Comparison of ENCODE assay signal across 13 cellular contexts in genomic region chr2:215983581-215984351, GRCh38.
DNase-seq lines count a peak whose midpoint lies in the region; ATAC-seq, FAIRE-seq and TF ChIP-seq lines count a peak whose summit lies in the region.
"Had no signal": no experiment of that assay in that cellular context is flagged by ENCODE, and none has a peak within 500 bp of the region (broad histone marks: within the 10 kb centered on the region; RNA-seq: fewer than 3 reads in every experiment).

No MANE protein-coding gene starts in this region.

- H3K27ac ChIP-seq in RWPE2 (ENCODE audit: poor library complexity, severe bottlenecking): peak overlapping the region; percentile 66
- H3K27ac ChIP-seq: dorsolateral prefrontal cortex, thoracic aorta had no signal

- H3K4me3 ChIP-seq in RWPE2 (ENCODE audit: severe bottlenecking): no peak overlapping the region
- H3K4me3 ChIP-seq: dorsolateral prefrontal cortex, thoracic aorta had no signal

- no peak for DNase-seq in D721Med (ENCODE audit: insufficient read length, low spot score)
- DNase-seq in RWPE2 (ENCODE audit: low spot score): no peak
- DNase-seq in DMS153 treated with DMSO at 0.1 percent for 48 hours (lab: John Stamatoyannopoulos, UW; ENCODE audit: unreplicated experiment): no peak
- no peak for DNase-seq in GF-D8 (lab: John Stamatoyannopoulos, UW)
- no peak for DNase-seq in GM03348 (ENCODE audit: low spot score)
- DNase-seq: activated gamma-delta T cell treated with Interleukin-2 at 50 U/mL for 16 hours; dorsolateral prefrontal cortex; naive thymus-derived CD4-positive, alpha-beta T cell; NCI-H446 treated with DMSO at 0.1 percent for 48 hours had no signal

- FAIRE-seq in D721Med (lab: Jason Lieb, UNC): peak; percentile 55

- H3K9me3 ChIP-seq in RWPE2 (ENCODE audit: severe bottlenecking): no peaks in the 10 kb centered on the region
- H3K9me3 ChIP-seq: thoracic aorta had no signal

- H3K27me3 ChIP-seq in RWPE2 (ENCODE audit: insufficient read depth, poor library complexity, severe bottlenecking): no peaks in the 10 kb centered on the region
- H3K27me3 ChIP-seq: dorsolateral prefrontal cortex had no signal

- peaks cover 5% of the 10 kb centered on the region for H3K36me3 ChIP-seq in RWPE2 (ENCODE audit: low read depth)
- H3K36me3 ChIP-seq: thoracic aorta had no signal

- TF ChIP-seq CTCF in D721Med (IDR thresholded peaks at IDR 0.05; ENCODE audit: insufficient read depth, missing control alignments): no peak
- TF ChIP-seq CTCF in RWPE2 (IDR thresholded peaks at IDR 0.05; ENCODE audit: poor library complexity, severe bottlenecking): no peak

- ATAC-seq in GM19438 (IDR thresholded peaks at IDR 0.05; ENCODE audit: low read depth, unreplicated experiment) (peak; percentile 51), HG03064 (IDR thresholded peaks at IDR 0.05; ENCODE audit: low read depth, unreplicated experiment) (peak; percentile 53), RWPE2 (ENCODE audit: low read depth) (no peak), GM21717 (IDR thresholded peaks at IDR 0.05; ENCODE audit: unreplicated experiment) (no peak)
- ATAC-seq: naive thymus-derived CD4-positive, alpha-beta T cell had no signal

- H3K4me1 ChIP-seq in RWPE2 (ENCODE audit: insufficient read depth, poor library complexity, severe bottlenecking): peaks cover 23% of the 10 kb centered on the region

Comparison
In these comparisons a context has a peak if more than half of its experiments do, and no peak if none do; other contexts are left out.
1. ATAC-seq: peak in GM19438 (single experiment) and HG03064 (single experiment); none in RWPE2 (single experiment) and GM21717 (single experiment).